Comparison of ENCODE assay signal across 8 cellular contexts in the genomic region with DNA sequence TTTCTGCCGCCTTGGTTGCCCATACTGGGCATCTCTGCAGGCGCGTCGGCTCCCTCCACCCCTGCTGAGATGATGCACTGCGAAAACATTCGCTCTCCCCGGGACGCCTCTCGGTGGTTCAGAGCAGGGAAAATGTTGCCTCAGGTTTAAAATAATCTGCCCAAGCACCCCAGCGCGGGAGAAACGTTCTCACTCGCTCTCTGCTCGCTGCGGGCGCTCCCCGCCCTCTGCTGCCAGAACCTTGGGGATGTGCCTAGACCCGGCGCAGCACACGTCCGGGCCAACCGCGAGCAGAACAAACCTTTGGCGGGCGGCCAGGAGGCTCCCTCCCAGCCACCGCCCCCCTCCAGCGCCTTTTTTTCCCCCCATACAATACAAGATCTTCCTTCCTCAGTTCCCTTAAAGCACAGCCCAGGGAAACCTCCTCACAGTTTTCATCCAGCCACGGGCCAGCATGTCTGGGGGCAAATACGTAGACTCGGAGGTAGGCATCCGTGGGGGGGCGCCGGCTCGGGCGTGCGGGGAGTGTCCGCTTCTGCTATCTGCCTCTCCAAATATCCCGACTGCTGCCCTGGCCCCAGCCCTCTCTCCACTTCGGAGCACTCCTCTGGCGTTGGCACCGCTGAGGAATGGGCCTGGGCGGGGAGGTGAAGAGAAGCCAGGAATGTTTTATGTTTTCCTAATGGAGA. TPM values are rescaled to one million over a fixed set of nuclear protein-coding genes. Genes with fewer than 3 reads are reported as not detected.
DNase-seq lines count a peak whose midpoint lies in the region; ATAC-seq and TF ChIP-seq lines count a peak whose summit lies in the region.

A gene with protein sequence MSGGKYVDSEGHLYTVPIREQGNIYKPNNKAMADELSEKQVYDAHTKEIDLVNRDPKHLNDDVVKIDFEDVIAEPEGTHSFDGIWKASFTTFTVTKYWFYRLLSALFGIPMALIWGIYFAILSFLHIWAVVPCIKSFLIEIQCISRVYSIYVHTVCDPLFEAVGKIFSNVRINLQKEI (plus strand): TSS at position 428 of the 689 bp plus-strand sequence. CDS start 27 bp downstream, at position 455.

- no TSS peak for BruUV-seq in PC-3 (replicated peaks; lab: Mats Ljungman, UMichigan)

- H2AFZ ChIP-seq in PC-3 (ENCODE audit: low read length) (peak within 1 kb of the TSS; percentile 69), neuronal stem cell (ENCODE audit: low read length) (peak within 1 kb of the TSS; percentile 92)

- peak within 1 kb of the TSS; percentile 97 for H3K4me3 ChIP-seq in AG04450 (ENCODE audit: low read depth, low read length)
- peak within 1 kb of the TSS; percentile 97 for H3K4me3 ChIP-seq in PC-3 (ENCODE audit: low read length)
- H3K4me3 ChIP-seq in adipocyte (ENCODE audit: low read length), result peak within 1 kb of the TSS; percentile 93
- H3K4me3 ChIP-seq in neuronal stem cell (ENCODE audit: low read length in 2 of 2), result peak within 1 kb of the TSS; percentile 49 to 74
- peak within 1 kb of the TSS; percentile 80 to 92 for H3K4me3 ChIP-seq in vagina

- POLR2A ChIA-PET in AG04450 (lab: Yijun Ruan, JAX) (interaction anchor here (1.8 kb wide), 2 partner anchors 17 to 253 kb away, joined by 8 to 14 read pairs; no protein-coding TSS in a partner anchor), PC-3 (lab: Charles Lee; ENCODE audit: unreplicated experiment) (interaction anchor here (0.6 to 1.6 kb wide), 4 partner anchors 46 to 239 kb away, joined by 3 to 10 read pairs (median 4); no protein-coding TSS in a partner anchor)

- peak in 1 of 2 donors; percentile 47 for TF ChIP-seq POLR2A in vagina (IDR thresholded peaks at IDR 0.05)

- intact Hi-C loops in PC-3 (cut with micrococcal nuclease), result loop anchor here (2.0 to 10.0 kb wide), 4 partner anchors 82 to 283 kb away; a partner anchor contains a TSS
- intact Hi-C loops in head of caudate nucleus (cut with DNase I), result no loop called here
- intact Hi-C loops in vagina (cut with DNase I), result loop anchor here (5.0 kb wide), 1 partner anchor 58 kb away; no protein-coding TSS in a partner anchor

- peak within 1 kb of the TSS; percentile 92 for H3K18ac ChIP-seq in neuronal stem cell (ENCODE audit: low read length)

- TF ChIP-seq CTCF in AG04450 (IDR thresholded peaks at IDR 0.05; ENCODE audit: low read depth, low read length) (peak; percentile 23; the same call in 1 of the 2 replicates), PC-3 (conservative IDR thresholded peaks at IDR 0.05; ENCODE audit: low read depth, low read length) (no peak; the same call in 1 of the 2 replicates), vagina (IDR thresholded peaks at IDR 0.05) (peak in 1 of 3 experiments; percentile 25)

- H3K79me1 ChIP-seq in neuronal stem cell (ENCODE audit: low read depth, low read length), result no peaks in the 10 kb centered on the region

- peak within 1 kb of the TSS; percentile 95 for H2BK120ac ChIP-seq in neuronal stem cell (ENCODE audit: low read depth, low read length)

- peak within 1 kb of the TSS; percentile 42 for H2AK5ac ChIP-seq in neuronal stem cell (ENCODE audit: low read depth, low read length)

- WGBS in neuronal stem cell (ENCODE audit: extremely low coverage in 2 of 2, insufficient read length in 2 of 2, insufficient replicate concordance in 1 of 2), 2 donors, result no CpG with 5 or more reads among the region's 42 CpGs

- CTCF ChIA-PET in AG04450 (lab: Charles Lee) (interaction anchor here (1.0 to 6.4 kb wide), 8 partner anchors 19 to 283 kb away, joined by 4 to 110 read pairs (median 10); no protein-coding TSS in a partner anchor), PC-3 (lab: Charles Lee) (interaction anchor here (1.0 to 3.1 kb wide), 4 partner anchors 64 to 87 kb away, joined by 3 to 34 read pairs (median 11); no protein-coding TSS in a partner anchor)

- H3K9me3 ChIP-seq in AG04450 (ENCODE audit: control insufficient read depth, insufficient read depth, low read length) (no peaks in the 10 kb centered on the region; the same call in 1 of the 2 replicates), PC-3 (ENCODE audit: low read length) (no peaks in the 10 kb centered on the region), adipocyte (ENCODE audit: control insufficient read depth, low read length) (no peaks in the 10 kb centered on the region), neuronal stem cell (replicated peaks in 1 of 2; ENCODE audit: control insufficient read depth in 2 of 2, insufficient read depth in 1 of 2, low read depth in 1 of 2, low read length in 2 of 2) (no peaks in the 10 kb centered on the region), vagina (no peaks in the 10 kb centered on the region)

- H3K27ac ChIP-seq in AG04450 (ENCODE audit: low read depth, low read length), result peak within 1 kb of the TSS; percentile 98
- H3K27ac ChIP-seq in PC-3 (ENCODE audit: low read length), result peak within 1 kb of the TSS; percentile 74
- no peak within 1 kb of the TSS for H3K27ac ChIP-seq in neuronal stem cell (replicated peaks; ENCODE audit: low read length)
- peak within 1 kb of the TSS; percentile 98 for H3K27ac ChIP-seq in vagina

- DNase-seq in AG04450 (ENCODE audit: low read depth, low spot score), result peak; percentile 81
- peak; percentile 93 for DNase-seq in PC-3
- DNase-seq in adipocyte (ENCODE audit: low read depth), result peak; percentile 97
- peak in 41 of 42 donors; percentile 42 to 88 (median 69) for DNase-seq in head of caudate nucleus
- DNase-seq in neuronal stem cell (ENCODE audit: low spot score), result no peak
- no peak for DNase-seq in vagina (ENCODE audit: extremely low spot score in 2 of 2)

- H2BK15ac ChIP-seq in neuronal stem cell (ENCODE audit: low read length), result peak within 1 kb of the TSS; percentile 43

- no peak within 1 kb of the TSS for H3K14ac ChIP-seq in neuronal stem cell (ENCODE audit: low read length)

- H3K27me3 ChIP-seq in AG04450 (ENCODE audit: control insufficient read depth, insufficient read depth, low read length), result no peaks in the 10 kb centered on the region
- H3K27me3 ChIP-seq in PC-3 (ENCODE audit: low read length), result no peaks in the 10 kb centered on the region
- H3K27me3 ChIP-seq in adipocyte (replicated peaks; ENCODE audit: control insufficient read depth, insufficient read depth, low read length), result no peaks in the 10 kb centered on the region
- H3K27me3 ChIP-seq in neuronal stem cell (ENCODE audit: control insufficient read depth in 3 of 3, insufficient read depth in 3 of 3, low read depth in 1 of 3, low read length in 3 of 3), result peaks cover 12 to 36% (median 27%) of the 10 kb centered on the region in 3 experiments
- H3K27me3 ChIP-seq in vagina, result no peaks in the 10 kb centered on the region

- peak within 1 kb of the TSS; percentile 26 for H4K8ac ChIP-seq in neuronal stem cell (ENCODE audit: low read depth, low read length)

- ATAC-seq in GM21367 (IDR thresholded peaks at IDR 0.05; ENCODE audit: unreplicated experiment), result peak; percentile 25
- ATAC-seq in PC-3, result peak; percentile 41
- ATAC-seq in GM19023 (IDR thresholded peaks at IDR 0.05; ENCODE audit: unreplicated experiment), result no peak

- 0 out of 2 replicates have a peak, but pooled peaks cover 4% of the 10 kb centered on the region for H4K20me1 ChIP-seq in PC-3 (ENCODE audit: low read length)

- H3K36me3 ChIP-seq in PC-3 (ENCODE audit: low read depth, low read length) (peaks cover 21% of the 10 kb centered on the region), adipocyte (ENCODE audit: control insufficient read depth, insufficient read depth, low read length, severe bottlenecking) (peaks cover 23% of the 10 kb centered on the region), neuronal stem cell (replicated peaks in 1 of 2; ENCODE audit: control insufficient read depth in 2 of 2, insufficient read depth in 2 of 2, low read length in 2 of 2) (no peaks in the 10 kb centered on the region), vagina (peaks cover 0 to 14% of the 10 kb centered on the region in 2 donors)

- no peak within 1 kb of the TSS for H3K4ac ChIP-seq in neuronal stem cell (ENCODE audit: low read length)

- H3K9ac ChIP-seq in PC-3 (ENCODE audit: low read length) (peak within 1 kb of the TSS; percentile 92), adipocyte (ENCODE audit: low read length) (peak within 1 kb of the TSS; percentile 100), neuronal stem cell (ENCODE audit: low read depth, low read length, poor library complexity) (peak within 1 kb of the TSS; percentile 85)

- peaks cover 49% of the 10 kb centered on the region for H3K79me2 ChIP-seq in PC-3 (ENCODE audit: low read length)

- H3K23ac ChIP-seq in neuronal stem cell (ENCODE audit: low read depth, low read length, poor library complexity), result peak within 1 kb of the TSS; percentile 96

- H3K4me2 ChIP-seq in PC-3 (ENCODE audit: low read length) (peak within 1 kb of the TSS; percentile 98), neuronal stem cell (ENCODE audit: insufficient read depth, low read length, poor library complexity, severe bottlenecking) (peak within 1 kb of the TSS; percentile 96)

- H3F3A ChIP-seq in PC-3 (ENCODE audit: low read length, unreplicated experiment), result peaks cover 4% of the 10 kb centered on the region

- H2BK5ac ChIP-seq in neuronal stem cell (ENCODE audit: low read length), result no peak within 1 kb of the TSS

- peaks cover 64% of the 10 kb centered on the region for H3K4me1 ChIP-seq in PC-3 (ENCODE audit: insufficient read depth, low read length)
- H3K4me1 ChIP-seq in adipocyte (ENCODE audit: control insufficient read depth, insufficient read depth, low read length), result peaks cover 41% of the 10 kb centered on the region
- peaks cover 11 to 15% of the 10 kb centered on the region in 2 donors for H3K4me1 ChIP-seq in neuronal stem cell (ENCODE audit: control insufficient read depth in 2 of 2, insufficient read depth in 1 of 2, low read depth in 1 of 2, low read length in 2 of 2)
- H3K4me1 ChIP-seq in vagina, result peaks cover 44% of the 10 kb centered on the region

- H3K9me2 ChIP-seq in PC-3 (replicated peaks; ENCODE audit: low read length), result no peaks in the 10 kb centered on the region

- no peak within 1 kb of the TSS for H2BK12ac ChIP-seq in neuronal stem cell (ENCODE audit: low read length)

- H4K91ac ChIP-seq in neuronal stem cell (ENCODE audit: low read depth, low read length, poor library complexity), result no peak within 1 kb of the TSS

RNA-seq across cellular contexts. Expression of the gene that starts here (rescaled TPM):
- polyA plus RNA-seq in AG04450 (2011; rRNA removed), result 1,209 and 1,356 TPM in 2 replicates
- 1,205 and 1,557 TPM in 2 replicates for polyA minus RNA-seq in AG04450 (2011; rRNA and poly(A)+ RNA removed)
- total RNA-seq in PC-3 (2014; rRNA removed) (284 and 296 TPM in 2 replicates), vagina (162 TPM)
- 1.3 TPM for polyA plus RNA-seq in neuronal stem cell (2013, experiment 1 of 2)
- 1.4 TPM for polyA plus RNA-seq in neuronal stem cell (2013, experiment 2 of 2)

Comparison
In these comparisons a context has a peak if more than half of its experiments do, and no peak if none do; other contexts are left out.
1. DNase-seq: peak in AG04450 (single experiment), PC-3 (single experiment), adipocyte (single experiment) and head of caudate nucleus (41 of 42); none in neuronal stem cell (single experiment) and vagina (0 of 2).
2. Peak in every context shown above with its lines, with median percentiles within 50 percentile points of each other: H3K4me3 ChIP-seq and H3K9ac ChIP-seq.